34 cellular contexts compared by ENCODE assay signal in genomic region chr15:75923756-75924155, GRCh38. TPM values are rescaled to one million over a fixed set of nuclear protein-coding genes. Genes with fewer than 3 reads are reported as not detected.
DNase-seq lines count a peak whose midpoint lies in the region; ATAC-seq and TF ChIP-seq lines count a peak whose summit lies in the region.
"Had no signal": no experiment of that assay in that cellular context is flagged by ENCODE, and none has a peak within 500 bp of the region (broad histone marks: within the 10 kb centered on the region; RNA-seq: fewer than 3 reads in every experiment).

No MANE protein-coding gene starts in this region.

- POLR2A ChIA-PET in activated CD4-positive, alpha-beta T cell treated with anti-CD3 and anti-CD28 coated beads for 36 hours (lab: Charles Lee), result no interaction called here

- intact Hi-C loops in activated CD4-positive, alpha-beta T cell treated with anti-CD3 and anti-CD28 coated beads for 36 hours (cut with DNase I, micrococcal nuclease), result no loop called here
- intact Hi-C loops in left ventricle myocardium inferior (cut with micrococcal nuclease), result no loop called here

- CTCF ChIA-PET in activated CD4-positive, alpha-beta T cell treated with anti-CD3 and anti-CD28 coated beads for 36 hours (lab: Charles Lee), result interaction anchor here (0.6 to 1.9 kb wide), 3 partner anchors 114 to 330 kb away, joined by 3 to 6 read pairs (median 4); no protein-coding TSS in a partner anchor

- ATAC-seq in activated CD4-positive, alpha-beta T cell treated with anti-CD3 and anti-CD28 coated beads for 36 hours, result peak; percentile 65
- ATAC-seq in effector memory CD8-positive, alpha-beta T cell (replicated peaks), result peak; percentile 93
- ATAC-seq in stimulated activated naive CD8-positive, alpha-beta T cell treated with anti-CD3 and anti-CD28 coated beads, Interleukin-15, amount 100 ng/mL, for 72 hours, result peak; percentile 86
- ATAC-seq in HG02571 (IDR thresholded peaks at IDR 0.05; ENCODE audit: unreplicated experiment) (no peak), GM19397 (IDR thresholded peaks at IDR 0.05; ENCODE audit: unreplicated experiment) (no peak)
- ATAC-seq: left colon, mucosa of descending colon, pancreas had no signal

- peak overlapping the region; percentile 53 for H3K27ac ChIP-seq in cardiac muscle cell
- no peak overlapping the region for H3K27ac ChIP-seq in left ventricle myocardium inferior (replicated peaks)
- H3K27ac ChIP-seq: 22Rv1; BLaER1 treated with 17β-estradiol and CSF1 and Interleukin-3, amounts not matched to agents 10 nM and 100 nM; dorsolateral prefrontal cortex; pancreas; SK-N-MC; thoracic aorta had no signal

- no peaks in the 10 kb centered on the region for H3K27me3 Mint-ChIP-seq in activated CD4-positive, alpha-beta T cell treated with anti-CD3 and anti-CD28 coated beads for 36 hours
- no peaks in the 10 kb centered on the region for H3K27me3 Mint-ChIP-seq in effector memory CD8-positive, alpha-beta T cell
- H3K27me3 Mint-ChIP-seq in stimulated activated naive CD8-positive, alpha-beta T cell treated with anti-CD3 and anti-CD28 coated beads, Interleukin-15, amount 100 ng/mL, for 72 hours, result no peaks in the 10 kb centered on the region
- H3K27me3 Mint-ChIP-seq: brain had no signal

- no peaks in the 10 kb centered on the region for H3K9me3 Mint-ChIP-seq in activated CD4-positive, alpha-beta T cell treated with anti-CD3 and anti-CD28 coated beads for 36 hours (ENCODE audit: low read depth)
- H3K9me3 Mint-ChIP-seq in effector memory CD8-positive, alpha-beta T cell, result no peaks in the 10 kb centered on the region
- H3K9me3 Mint-ChIP-seq in stimulated activated naive CD8-positive, alpha-beta T cell treated with anti-CD3 and anti-CD28 coated beads, Interleukin-15, amount 100 ng/mL, for 72 hours, result no peaks in the 10 kb centered on the region
- H3K9me3 Mint-ChIP-seq: brain, nephron progenitor cell had no signal

- peaks cover 18% of the 10 kb centered on the region for H3K4me1 ChIP-seq in cardiac muscle cell (ENCODE audit: low read depth)
- H3K4me1 ChIP-seq in left ventricle myocardium inferior, result peaks cover 39% of the 10 kb centered on the region
- H3K4me1 ChIP-seq: HAP-1 had no signal

- TF ChIP-seq CTCF in cardiac muscle cell (IDR thresholded peaks at IDR 0.05; ENCODE audit: low read depth, low read length), result no peak
- TF ChIP-seq CTCF in left ventricle myocardium inferior (IDR thresholded peaks at IDR 0.05; ENCODE audit: borderline replicate concordance), result no peak

- H3K4me3 Mint-ChIP-seq in activated CD4-positive, alpha-beta T cell treated with anti-CD3 and anti-CD28 coated beads for 36 hours, result no peak overlapping the region
- peak overlapping the region in 1 of 2 donors; percentile 18 for H3K4me3 Mint-ChIP-seq in effector memory CD8-positive, alpha-beta T cell
- no peak overlapping the region for H3K4me3 Mint-ChIP-seq in stimulated activated naive CD8-positive, alpha-beta T cell treated with anti-CD3 and anti-CD28 coated beads, Interleukin-15, amount 100 ng/mL, for 72 hours
- H3K4me3 Mint-ChIP-seq: brain, nephron progenitor cell had no signal

- H3K36me3 ChIP-seq in cardiac muscle cell (no peaks in the 10 kb centered on the region), left ventricle myocardium inferior (peaks cover under 1% of the 10 kb centered on the region)
- H3K36me3 ChIP-seq: pancreas, thoracic aorta had no signal

- H3K27me3 ChIP-seq in cardiac muscle cell (no peaks in the 10 kb centered on the region), left ventricle myocardium inferior (ENCODE audit: low read depth) (no peaks in the 10 kb centered on the region)
- H3K27me3 ChIP-seq: BLaER1 treated with 17β-estradiol and CSF1 and Interleukin-3, amounts not matched to agents 10 nM and 100 nM; dorsolateral prefrontal cortex; pancreas had no signal

- H3K36me3 Mint-ChIP-seq in activated CD4-positive, alpha-beta T cell treated with anti-CD3 and anti-CD28 coated beads for 36 hours (ENCODE audit: low read depth), result peaks cover 28% of the 10 kb centered on the region
- peaks cover under 1% of the 10 kb centered on the region for H3K36me3 Mint-ChIP-seq in effector memory CD8-positive, alpha-beta T cell (ENCODE audit: insufficient read depth)

- no peak overlapping the region for H3K4me3 ChIP-seq in cardiac muscle cell
- H3K4me3 ChIP-seq in left ventricle myocardium inferior, result no peak overlapping the region
- H3K4me3 ChIP-seq: BLaER1 treated with 17β-estradiol and CSF1 and Interleukin-3, amounts not matched to agents 10 nM and 100 nM; dorsolateral prefrontal cortex; HAP-1; mucosa of descending colon; pancreas; SK-N-MC; thoracic aorta had no signal

- peaks cover 23% of the 10 kb centered on the region for H3K4me1 Mint-ChIP-seq in activated CD4-positive, alpha-beta T cell treated with anti-CD3 and anti-CD28 coated beads for 36 hours
- H3K4me1 Mint-ChIP-seq in effector memory CD8-positive, alpha-beta T cell (ENCODE audit: low read depth in 2 of 2), result peaks cover 23 to 43% of the 10 kb centered on the region in 2 donors
- peaks cover 43% of the 10 kb centered on the region for H3K4me1 Mint-ChIP-seq in stimulated activated naive CD8-positive, alpha-beta T cell treated with anti-CD3 and anti-CD28 coated beads, Interleukin-15, amount 100 ng/mL, for 72 hours
- H3K4me1 Mint-ChIP-seq: nephron progenitor cell had no signal

- peak; percentile 30 for DNase-seq in activated CD4-positive, alpha-beta T cell treated with anti-CD3 and anti-CD28 coated beads for 36 hours
- DNase-seq in activated CD4-positive, alpha-beta T cell treated with anti-CD3 and anti-CD28 coated beads, Interleukin-2, amount 50 U/mL, for 1 hour, result no peak
- DNase-seq in cardiac muscle cell (ENCODE audit: low read depth in 1 of 2, low spot score in 1 of 2) (no peak), left ventricle myocardium inferior (no peak)
- peak in 1 of 3 experiments; percentile 4 for DNase-seq in effector memory CD8-positive, alpha-beta T cell
- peak in 1 of 2 donors; percentile 22 for DNase-seq in stimulated activated naive CD8-positive, alpha-beta T cell treated with anti-CD3 and anti-CD28 coated beads, Interleukin-15, amount 100 ng/mL, for 72 hours
- DNase-seq: activated CD8-positive, alpha-beta memory T cell treated with anti-CD3 and anti-CD28 coated beads, Interleukin-2, amount 50 U/mL, for 4 hours; activated effector memory CD4-positive, alpha-beta T cell treated with Interleukin-2 at 50 U/mL for 16 hours; Calu3; DMS79; dorsolateral prefrontal cortex; GDM1; IMR-90; left colon; mammary epithelial cell; mucosa of descending colon; MV-4-11; NCI-H1436; NCI-H2081 treated with DMSO at 0.1 percent for 48 hours; NCI-H2227 treated with DMSO at 0.1 percent for 48 hours; NCI-H526 treated with DMSO at 0.1 percent for 48 hours; nephron progenitor cell; pancreas; PC-3; retina; stimulated activated naive CD4-positive, alpha-beta T cell had no signal

- H3K9me3 ChIP-seq in cardiac muscle cell (ENCODE audit: low read depth), result no peaks in the 10 kb centered on the region
- H3K9me3 ChIP-seq in left ventricle myocardium inferior (replicated peaks), result no peaks in the 10 kb centered on the region
- H3K9me3 ChIP-seq: BLaER1 treated with 17β-estradiol and CSF1 and Interleukin-3, amounts not matched to agents 10 nM and 100 nM; HAP-1; mucosa of descending colon; pancreas; thoracic aorta had no signal

- H3K27ac Mint-ChIP-seq in activated CD4-positive, alpha-beta T cell treated with anti-CD3 and anti-CD28 coated beads for 36 hours, result no peak overlapping the region
- H3K27ac Mint-ChIP-seq in effector memory CD8-positive, alpha-beta T cell, result peak overlapping the region in 1 of 2 donors; percentile 5
- H3K27ac Mint-ChIP-seq in stimulated activated naive CD8-positive, alpha-beta T cell treated with anti-CD3 and anti-CD28 coated beads, Interleukin-15, amount 100 ng/mL, for 72 hours, result peak overlapping the region in 1 of 2 donors; percentile 0
- H3K27ac Mint-ChIP-seq: brain, nephron progenitor cell had no signal

RNA-seq across cellular contexts. Expression of gene FBXO22, which starts 20.1 kb away (rescaled TPM):
- total RNA-seq in activated CD4-positive, alpha-beta T cell treated with anti-CD3 and anti-CD28 coated beads for 36 hours, result 10 to 100 TPM; 51.4 to 59.2 TPM
- total RNA-seq in cardiac muscle cell (34.7 and 35.7 TPM in 2 replicates), left ventricle myocardium inferior (21.1 TPM)
- 50.9 and 77.0 TPM in 2 replicates for polyA plus RNA-seq in cardiac muscle cell

Comparison
In these comparisons a context has a peak if more than half of its experiments do, and no peak if none do; other contexts are left out.
1. ATAC-seq: peak in activated CD4-positive, alpha-beta T cell treated with anti-CD3 and anti-CD28 coated beads for 36 hours (single experiment), effector memory CD8-positive, alpha-beta T cell (single experiment) and stimulated activated naive CD8-positive, alpha-beta T cell treated with anti-CD3 and anti-CD28 coated beads, Interleukin-15, amount 100 ng/mL, for 72 hours (single experiment); none in HG02571 (single experiment) and GM19397 (single experiment).